Comparison of ENCODE assay signal across 11 cellular contexts in genomic region chr18:45828917-45829811, GRCh38. TPM values are rescaled to one million over a fixed set of nuclear protein-coding genes. Genes with fewer than 3 reads are reported as not detected.
DNase-seq lines count a peak whose midpoint lies in the region; ATAC-seq, FAIRE-seq and TF ChIP-seq lines count a peak whose summit lies in the region.
"Had no signal": no experiment of that assay in that cellular context is flagged by ENCODE, and none has a peak within 500 bp of the region (broad histone marks: within the 10 kb centered on the region; RNA-seq: fewer than 3 reads in every experiment).

No MANE protein-coding gene starts in this region.

- H3K4me3 ChIP-seq in fibroblast of the aortic adventitia (ENCODE audit: low read depth, low read length): no peak overlapping the region

- H3K4me3 Mint-ChIP-seq in nephron progenitor cell: peak overlapping the region; percentile 65

- ATAC-seq in GM21515 (IDR thresholded peaks at IDR 0.05; ENCODE audit: unreplicated experiment): no peak
- ATAC-seq: activated CD4-positive, CD25-positive, alpha-beta regulatory T cell treated with anti-CD3 and anti-CD28 coated beads, Interleukin-2, amount 50 U/mL, for 24 hours had no signal

- peaks cover 58% of the 10 kb centered on the region for H3K4me1 Mint-ChIP-seq in nephron progenitor cell

- no peak for FAIRE-seq in GM19239 (lab: Jason Lieb, UNC)

- peaks cover 9% of the 10 kb centered on the region for H3K27me3 Mint-ChIP-seq in nephron progenitor cell (ENCODE audit: low read depth, poor library complexity)

- TF ChIP-seq CTCF in fibroblast of the aortic adventitia (IDR thresholded peaks at IDR 0.05; ENCODE audit: insufficient read depth, low read length) (no peak), nephron progenitor cell (IDR thresholded peaks at IDR 0.05) (no peak)

- peak overlapping the region; percentile 91 for H3K27ac Mint-ChIP-seq in nephron progenitor cell
- H3K27ac Mint-ChIP-seq: IgD-negative memory B cell had no signal

- peak; percentile 40 for DNase-seq in D341Med (ENCODE audit: low spot score)
- peak; percentile 98 for DNase-seq in NCI-H69 (lab: John Stamatoyannopoulos, UW)
- peak; percentile 52 for DNase-seq in fibroblast of the aortic adventitia (ENCODE audit: low read depth)
- no peak for DNase-seq in nephron progenitor cell
- DNase-seq in activated CD4-positive, alpha-beta T cell treated with anti-CD3 and anti-CD28 coated beads for 48 hours: no peak
- DNase-seq in NCI-H2227 (lab: John Stamatoyannopoulos, UW; ENCODE audit: unreplicated experiment): no peak
- DNase-seq in GM19239 (ENCODE audit: insufficient read length, low spot score): no peak
- DNase-seq: NK-92 treated with Interleukin-12 subunit alpha and Interleukin-12 subunit beta, amount 100 ng/mL, for 24 hours had no signal

- no peaks in the 10 kb centered on the region for H3K36me3 Mint-ChIP-seq in nephron progenitor cell (ENCODE audit: low read depth)
- H3K36me3 Mint-ChIP-seq: IgD-negative memory B cell had no signal

- no peaks in the 10 kb centered on the region for H3K9me3 Mint-ChIP-seq in nephron progenitor cell
- H3K9me3 Mint-ChIP-seq: IgD-negative memory B cell had no signal

RNA-seq across cellular contexts. Expression of gene SIGLEC15, which starts 3.7 kb away (rescaled TPM):
- 8.4 TPM in 1 of 2 replicates, not detected in the other for total RNA-seq in fibroblast of the aortic adventitia (ENCODE audit: low replicate concordance)

Comparison
In these comparisons a context has a peak if more than half of its experiments do, and no peak if none do; other contexts are left out.
1. DNase-seq: peak in D341Med (single experiment), NCI-H69 (single experiment) and fibroblast of the aortic adventitia (single experiment); none in nephron progenitor cell (single experiment), activated CD4-positive, alpha-beta T cell treated with anti-CD3 and anti-CD28 coated beads for 48 hours (single experiment), NCI-H2227 (single experiment) and GM19239 (single experiment).